Comparison of ENCODE assay signal across 24 cellular contexts in genomic region chr10:1643911-1644810, GRCh38.
DNase-seq lines count a peak whose midpoint lies in the region; ATAC-seq and TF ChIP-seq lines count a peak whose summit lies in the region.
"Had no signal": no experiment of that assay in that cellular context is flagged by ENCODE, and none has a peak within 500 bp of the region (broad histone marks: within the 10 kb centered on the region; RNA-seq: fewer than 3 reads in every experiment).

No MANE protein-coding gene starts in this region.

- no peak overlapping the region for H3K27ac Mint-ChIP-seq in GM23338
- H3K27ac Mint-ChIP-seq in CD8-positive, alpha-beta T cell: no peak overlapping the region
- H3K27ac Mint-ChIP-seq: WTC11 had no signal

- DNase-seq in NCI-H345 (lab: John Stamatoyannopoulos, UW) (peak; percentile 15), NCI-H345 treated with DMSO at 0.1 percent for 48 hours (lab: John Stamatoyannopoulos, UW; ENCODE audit: unreplicated experiment) (no peak), GM23338 (ENCODE audit: low spot score) (no peak), NCI-H2107 treated with DMSO at 0.1 percent for 48 hours (lab: John Stamatoyannopoulos, UW; ENCODE audit: unreplicated experiment) (peak; percentile 55), left ventricle myocardium superior (no peak), GM23248 (no peak)
- no peak for DNase-seq in CD8-positive, alpha-beta T cell
- DNase-seq: activated CD4-positive, alpha-beta T cell treated with anti-CD3 and anti-CD28 coated beads, Interleukin-2, amount 50 U/mL, for 4 hours; activated CD8-positive, alpha-beta memory T cell treated with anti-CD3 and anti-CD28 coated beads, Interleukin-2, amount 50 U/mL, for 4 hours; AML-193; CD4-positive, alpha-beta memory T cell; mammary epithelial cell; NCI-H2171 treated with DMSO at 0.1 percent for 48 hours; PC-9; Right ventricle myocardium superior; T-helper 9 cell; upper lobe of left lung had no signal

- H3K9me2 ChIP-seq in GM23338 (ENCODE audit: insufficient read depth): 0 out of 2 replicates have a peak, but pooled peaks cover 4% of the 10 kb centered on the region
- no peaks in the 10 kb centered on the region for H3K9me2 ChIP-seq in neural cell (ENCODE audit: insufficient read depth, low read length)
- H3K9me2 ChIP-seq in GM23248 (ENCODE audit: insufficient read depth): no peaks in the 10 kb centered on the region

- TF ChIP-seq EP300 in neural cell (conservative IDR thresholded peaks at IDR 0.05; ENCODE audit: poor library complexity, severe bottlenecking): peak; percentile 85

- H3K79me2 ChIP-seq in GM23338 (replicated peaks; ENCODE audit: insufficient read depth): no peaks in the 10 kb centered on the region
- H3K79me2 ChIP-seq in neural cell (replicated peaks; ENCODE audit: insufficient read depth, low read length): no peaks in the 10 kb centered on the region
- H3K79me2 ChIP-seq in GM23248 (ENCODE audit: insufficient read depth): no peaks in the 10 kb centered on the region

- H3K4me1 Mint-ChIP-seq in GM23338: no peaks in the 10 kb centered on the region; the same call in 2 of the 3 replicates
- no peaks in the 10 kb centered on the region for H3K4me1 Mint-ChIP-seq in CD8-positive, alpha-beta T cell (ENCODE audit: low read depth)
- H3K4me1 Mint-ChIP-seq: CD4-positive, alpha-beta memory T cell; WTC11 had no signal

- no peaks in the 10 kb centered on the region for H3K9me3 ChIP-seq in neural cell (ENCODE audit: low read length)
- no peaks in the 10 kb centered on the region for H3K9me3 ChIP-seq in GM23248 (ENCODE audit: low read depth)
- no peaks in the 10 kb centered on the region for H3K9me3 ChIP-seq in CD8-positive, alpha-beta T cell (ENCODE audit: low read length)
- H3K9me3 ChIP-seq: neutrophil, upper lobe of left lung had no signal

- H3K36me3 Mint-ChIP-seq in GM23338 (ENCODE audit: low read depth): no peaks in the 10 kb centered on the region
- H3K36me3 Mint-ChIP-seq in CD8-positive, alpha-beta T cell: no peaks in the 10 kb centered on the region
- H3K36me3 Mint-ChIP-seq: CD4-positive, alpha-beta memory T cell; WTC11 had no signal

- TF ChIP-seq RAD21 in neural cell (conservative IDR thresholded peaks at IDR 0.05): peak; percentile 39

- no peak overlapping the region for H3K4me3 ChIP-seq in GM23338
- peak overlapping the region; percentile 27 for H3K4me3 ChIP-seq in neural cell (ENCODE audit: low read length)
- H3K4me3 ChIP-seq in GM23248: no peak overlapping the region
- H3K4me3 ChIP-seq in CD8-positive, alpha-beta T cell (ENCODE audit: low read depth, low read length): no peak overlapping the region
- H3K4me3 ChIP-seq: PC-9, smooth muscle cell, upper lobe of left lung had no signal

- intact Hi-C loops in left ventricle myocardium superior (cut with micrococcal nuclease): no loop called here
- intact Hi-C loops in CD8-positive, alpha-beta T cell (cut with DNase I, micrococcal nuclease): no loop called here

- H3K36me3 ChIP-seq in GM23338 (ENCODE audit: insufficient read depth): no peaks in the 10 kb centered on the region
- H3K36me3 ChIP-seq in neural cell (ENCODE audit: insufficient read depth, low read length): no peaks in the 10 kb centered on the region
- no peaks in the 10 kb centered on the region for H3K36me3 ChIP-seq in GM23248 (ENCODE audit: low read depth)
- no peaks in the 10 kb centered on the region for H3K36me3 ChIP-seq in CD8-positive, alpha-beta T cell (ENCODE audit: insufficient read depth, low read length)
- H3K36me3 ChIP-seq: neutrophil, upper lobe of left lung had no signal

- H3K9me3 Mint-ChIP-seq in GM23338: no peaks in the 10 kb centered on the region
- no peaks in the 10 kb centered on the region for H3K9me3 Mint-ChIP-seq in CD8-positive, alpha-beta T cell
- H3K9me3 Mint-ChIP-seq: activated T-helper 2 cell treated with anti-CD3 and anti-CD28 coated beads, Interferon-gamma antibody, Interleukin-2, Interleukin-4, amounts not matched to agents 10 μg/mL and 5 μg/mL and 100 μg/mL, durations not matched to agents 14 hours and 24 hours and 36 hours had no signal

- no peaks in the 10 kb centered on the region; the same call in 1 of the 2 replicates for H4K20me1 ChIP-seq in GM23338 (replicated peaks; ENCODE audit: insufficient read depth)
- H4K20me1 ChIP-seq in neural cell (ENCODE audit: insufficient read depth): no peaks in the 10 kb centered on the region
- no peaks in the 10 kb centered on the region for H4K20me1 ChIP-seq in GM23248 (ENCODE audit: insufficient read depth)

- H3K27ac ChIP-seq in GM23338 (ENCODE audit: low read depth) (no peak overlapping the region), neural cell (ENCODE audit: low read length) (peak overlapping the region; percentile 66), GM23248 (no peak overlapping the region)
- H3K27ac ChIP-seq in CD8-positive, alpha-beta T cell (ENCODE audit: low read depth, low read length): no peak overlapping the region
- H3K27ac ChIP-seq: epithelial cell of prostate, neutrophil, PC-9, upper lobe of left lung had no signal

- peaks cover 13% of the 10 kb centered on the region for H3K27me3 Mint-ChIP-seq in GM23338 (ENCODE audit: insufficient read depth, low read depth, poor library complexity)
- peaks cover 6% of the 10 kb centered on the region for H3K27me3 Mint-ChIP-seq in CD8-positive, alpha-beta T cell (ENCODE audit: low read depth)

- peak overlapping the region; percentile 35 for H3K9ac ChIP-seq in neural cell (ENCODE audit: low read length)
- no peak overlapping the region for H3K9ac ChIP-seq in GM23248
- H3K9ac ChIP-seq: KMS-11 had no signal

- no peak overlapping the region for H3K4me3 Mint-ChIP-seq in GM23338
- H3K4me3 Mint-ChIP-seq in CD8-positive, alpha-beta T cell: no peak overlapping the region
- H3K4me3 Mint-ChIP-seq: CD4-positive, alpha-beta memory T cell; WTC11 had no signal

- H2AFZ ChIP-seq in GM23338 (no peak overlapping the region), neural cell (ENCODE audit: low read depth, low read length) (no peak overlapping the region), GM23248 (no peak overlapping the region)
- H2AFZ ChIP-seq: PC-9 had no signal

- in situ Hi-C loops in GM23248 (cut with MboI): no loop called here

- no peak for TF ChIP-seq CTCF in GM23338 (conservative IDR thresholded peaks at IDR 0.05; ENCODE audit: low read depth in 2 of 2)
- peak; percentile 19 for TF ChIP-seq CTCF in neural cell (IDR thresholded peaks at IDR 0.05; ENCODE audit: poor library complexity, severe bottlenecking)
- TF ChIP-seq CTCF in CD8-positive, alpha-beta T cell (IDR thresholded peaks at IDR 0.05): no peak

- CTCF ChIA-PET in CD8-positive, alpha-beta T cell (lab: Charles Lee): no interaction called here

- H3K27me3 ChIP-seq in GM23338 (ENCODE audit: insufficient read depth) (no peaks in the 10 kb centered on the region), neural cell (ENCODE audit: insufficient read depth, low read depth, low read length) (no peaks in the 10 kb centered on the region), GM23248 (replicated peaks; ENCODE audit: insufficient read depth) (no peaks in the 10 kb centered on the region)
- H3K27me3 ChIP-seq in CD8-positive, alpha-beta T cell (ENCODE audit: insufficient read depth, low read length): no peaks in the 10 kb centered on the region
- H3K27me3 ChIP-seq: neutrophil, upper lobe of left lung had no signal

- POLR2A ChIA-PET in CD8-positive, alpha-beta T cell (lab: Charles Lee): no interaction called here

- WGBS in GM23248 (ENCODE audit: low coverage in 1 of 2, low lambda C conversion rate in 2 of 2, missing lambda C conversion rate in 2 of 2), 2 experiments: 35 to 38% methylated on average over 25 of the region's 25 CpGs

- H3K4me1 ChIP-seq in GM23338 (ENCODE audit: insufficient read depth) (no peaks in the 10 kb centered on the region), GM23248 (ENCODE audit: insufficient read depth) (no peaks in the 10 kb centered on the region)
- H3K4me1 ChIP-seq in CD8-positive, alpha-beta T cell (ENCODE audit: insufficient read depth, low read length): no peaks in the 10 kb centered on the region
- H3K4me1 ChIP-seq: upper lobe of left lung had no signal

- H3F3A ChIP-seq in GM23338 (replicated peaks; ENCODE audit: low read depth) (no peaks in the 10 kb centered on the region), neural cell (ENCODE audit: insufficient read depth, low read length, poor library complexity, severe bottlenecking) (no peaks in the 10 kb centered on the region), GM23248 (ENCODE audit: insufficient read depth) (no peaks in the 10 kb centered on the region)

- ATAC-seq in GM23338 (peak; percentile 47), left ventricle myocardium superior (no peak)
- ATAC-seq in CD8-positive, alpha-beta T cell: no peak

- no peak overlapping the region for H3K4me2 ChIP-seq in GM23338
- H3K4me2 ChIP-seq in neural cell (ENCODE audit: low read length): peak overlapping the region; percentile 37
- no peak overlapping the region for H3K4me2 ChIP-seq in GM23248 (ENCODE audit: unreplicated experiment)
- H3K4me2 ChIP-seq: PC-9, smooth muscle cell had no signal

TF ChIP-seq in GM23338, 12 proteins besides CTCF, POLR2A, EP300 and RAD21 (continues in another document):
- TF ChIP-seq EZH2 (IDR thresholded peaks at IDR 0.05; ENCODE audit: low read depth, unreplicated experiment) (no peak), JUNB (IDR thresholded peaks at IDR 0.05; ENCODE audit: unreplicated experiment) (no peak), ETS1 (IDR thresholded peaks at IDR 0.05) (no peak), STAT1 (IDR thresholded peaks at IDR 0.05; ENCODE audit: unreplicated experiment) (no peak)

TF ChIP-seq in neural cell, 6 proteins besides CTCF, POLR2A, EP300 and RAD21 (continues in another document):
- peak; percentile 46 for TF ChIP-seq POLR2AphosphoS5 (IDR thresholded peaks at IDR 0.05)
- TF ChIP-seq EZH2 (IDR thresholded peaks at IDR 0.05; ENCODE audit: borderline replicate concordance, insufficient read depth, low read length, poor library complexity, severe bottlenecking): no peak

Comparison
In these comparisons a context has a peak if more than half of its experiments do, and no peak if none do; other contexts are left out.
1. DNase-seq: peak in NCI-H345 (single experiment) and NCI-H2107 treated with DMSO at 0.1 percent for 48 hours (single experiment); none in NCI-H345 treated with DMSO at 0.1 percent for 48 hours (single experiment), GM23338 (single experiment), left ventricle myocardium superior (single experiment), GM23248 (single experiment) and CD8-positive, alpha-beta T cell (0 of 7).